In genomic region chr11:128125723-128126122, GRCh38 we compare ENCODE assay signal across 33 cellular contexts.
"Had no signal": no experiment of that assay in that cellular context is flagged by ENCODE, and none has a peak within 500 bp of the region (broad histone marks: within the 10 kb centered on the region; RNA-seq: fewer than 3 reads in every experiment).

No MANE protein-coding gene starts in this region.

- H3K27me3 Mint-ChIP-seq: activated B cell treated with CpG ODN at 0.5 μM for 24 hours; activated CD8-positive, alpha-beta T cell treated with anti-CD3 and anti-CD28 coated beads for 36 hours; activated naive CD4-positive, alpha-beta T cell treated with anti-CD3 and anti-CD28 coated beads, Interleukin-2, amount 50 U/mL, for 24 hours; activated naive CD8-positive, alpha-beta T cell treated with anti-CD3 and anti-CD28 coated beads for 36 hours; activated naive CD8-positive, alpha-beta T cell treated with anti-CD3 and anti-CD28 coated beads, Interleukin-2, amount 50 U/mL, for 24 hours; central memory CD8-positive, alpha-beta T cell; dendritic cell treated with granulocyte-macrophage colony-stimulating factor and Interleukin-4, amounts not matched to agents 40 ng/mL and 50 ng/mL, for 4 days; T-helper 17 cell had no signal

- H3K27ac Mint-ChIP-seq: activated B cell treated with CpG ODN at 0.5 μM for 24 hours; activated CD8-positive, alpha-beta T cell treated with anti-CD3 and anti-CD28 coated beads for 36 hours; activated naive CD4-positive, alpha-beta T cell treated with anti-CD3 and anti-CD28 coated beads for 36 hours; activated naive CD4-positive, alpha-beta T cell treated with anti-CD3 and anti-CD28 coated beads, Interleukin-2, amount 50 U/mL, for 24 hours; activated naive CD8-positive, alpha-beta T cell treated with anti-CD3 and anti-CD28 coated beads for 36 hours; activated naive CD8-positive, alpha-beta T cell treated with anti-CD3 and anti-CD28 coated beads, Interleukin-2, amount 50 U/mL, for 24 hours; activated T-helper 1 cell treated with anti-CD3 and anti-CD28 coated beads, Interleukin-12 subunit alpha, Interleukin-12 subunit beta, Interleukin-2, Interleukin-4 antibody, amounts not matched to agents 30 ng/mL and 10 ng/mL and 1 ng/mL, durations not matched to agents 14 hours and 24 hours and 36 hours; activated T-helper 2 cell treated with anti-CD3 and anti-CD28 coated beads, Interferon-gamma antibody, Interleukin-2, Interleukin-4, amounts not matched to agents 10 μg/mL and 5 μg/mL and 100 μg/mL, durations not matched to agents 14 hours and 24 hours and 36 hours; brain; dendritic cell treated with granulocyte-macrophage colony-stimulating factor and Interleukin-4, amounts not matched to agents 40 ng/mL and 50 ng/mL, for 4 days; endodermal cell; T-helper 17 cell; T-helper 2 cell treated with Interferon-gamma antibody and Interleukin-4, amounts not matched to agents 5 μg/mL and 100 μg/mL, for 36 hours had no signal

- H3K27me3 ChIP-seq: adrenal gland, ascending aorta, dorsolateral prefrontal cortex, gastrocnemius medialis had no signal

- H3K4me1 Mint-ChIP-seq: activated B cell treated with CpG ODN at 0.5 μM for 24 hours; activated naive CD4-positive, alpha-beta T cell treated with anti-CD3 and anti-CD28 coated beads, Interleukin-2, amount 50 U/mL, for 24 hours; activated naive CD8-positive, alpha-beta T cell treated with anti-CD3 and anti-CD28 coated beads for 36 hours; activated naive CD8-positive, alpha-beta T cell treated with anti-CD3 and anti-CD28 coated beads, Interleukin-2, amount 50 U/mL, for 24 hours; brain; central memory CD8-positive, alpha-beta T cell; endodermal cell had no signal

- H3K4me3 ChIP-seq: adrenal gland, ascending aorta, coronary artery, dorsolateral prefrontal cortex, gastrocnemius medialis had no signal

- H3K36me3 ChIP-seq: adrenal gland, ascending aorta, gastrocnemius medialis, WERI-Rb-1 had no signal

- H3K9me3 ChIP-seq: adrenal gland, ascending aorta, gastrocnemius medialis had no signal

- ATAC-seq: activated CD4-positive, CD25-positive, alpha-beta regulatory T cell treated with anti-CD3 and anti-CD28 coated beads, Interleukin-2, amount 50 U/mL, for 24 hours; activated CD8-positive, alpha-beta T cell treated with anti-CD3 and anti-CD28 coated beads for 36 hours; activated naive CD8-positive, alpha-beta T cell treated with anti-CD3 and anti-CD28 coated beads, Interleukin-2, amount 50 U/mL, for 24 hours; esophagus mucosa; gastrocnemius medialis; T-helper 17 cell had no signal

- H3K4me3 Mint-ChIP-seq: activated B cell treated with CpG ODN at 0.5 μM for 24 hours; activated CD8-positive, alpha-beta T cell treated with anti-CD3 and anti-CD28 coated beads for 36 hours; activated naive CD4-positive, alpha-beta T cell treated with anti-CD3 and anti-CD28 coated beads for 36 hours; activated naive CD4-positive, alpha-beta T cell treated with anti-CD3 and anti-CD28 coated beads, Interleukin-2, amount 50 U/mL, for 24 hours; activated naive CD8-positive, alpha-beta T cell treated with anti-CD3 and anti-CD28 coated beads for 36 hours; activated naive CD8-positive, alpha-beta T cell treated with anti-CD3 and anti-CD28 coated beads, Interleukin-2, amount 50 U/mL, for 24 hours; activated T-helper 1 cell treated with anti-CD3 and anti-CD28 coated beads, Interleukin-12 subunit alpha, Interleukin-12 subunit beta, Interleukin-2, Interleukin-4 antibody, amounts not matched to agents 30 ng/mL and 10 ng/mL and 1 ng/mL, durations not matched to agents 14 hours and 24 hours and 36 hours; brain; central memory CD8-positive, alpha-beta T cell; dendritic cell treated with granulocyte-macrophage colony-stimulating factor and Interleukin-4, amounts not matched to agents 40 ng/mL and 50 ng/mL, for 4 days; endodermal cell; T-helper 17 cell; T-helper 2 cell treated with Interferon-gamma antibody and Interleukin-4, amounts not matched to agents 5 μg/mL and 100 μg/mL, for 36 hours had no signal

- H3K4me1 ChIP-seq: adrenal gland, ascending aorta, gastrocnemius medialis had no signal

- H3K9me3 Mint-ChIP-seq: activated B cell treated with CpG ODN at 0.5 μM for 24 hours; activated CD8-positive, alpha-beta T cell treated with anti-CD3 and anti-CD28 coated beads for 36 hours; activated naive CD4-positive, alpha-beta T cell treated with anti-CD3 and anti-CD28 coated beads for 36 hours; activated naive CD4-positive, alpha-beta T cell treated with anti-CD3 and anti-CD28 coated beads, Interleukin-2, amount 50 U/mL, for 24 hours; activated naive CD8-positive, alpha-beta T cell treated with anti-CD3 and anti-CD28 coated beads for 36 hours; activated naive CD8-positive, alpha-beta T cell treated with anti-CD3 and anti-CD28 coated beads, Interleukin-2, amount 50 U/mL, for 24 hours; activated T-helper 1 cell treated with anti-CD3 and anti-CD28 coated beads, Interleukin-12 subunit alpha, Interleukin-12 subunit beta, Interleukin-2, Interleukin-4 antibody, amounts not matched to agents 30 ng/mL and 10 ng/mL and 1 ng/mL, durations not matched to agents 14 hours and 24 hours and 36 hours; activated T-helper 2 cell treated with anti-CD3 and anti-CD28 coated beads, Interferon-gamma antibody, Interleukin-2, Interleukin-4, amounts not matched to agents 10 μg/mL and 5 μg/mL and 100 μg/mL, durations not matched to agents 14 hours and 24 hours and 36 hours; central memory CD8-positive, alpha-beta T cell; dendritic cell treated with granulocyte-macrophage colony-stimulating factor and Interleukin-4, amounts not matched to agents 40 ng/mL and 50 ng/mL, for 4 days; T-helper 2 cell treated with Interferon-gamma antibody and Interleukin-4, amounts not matched to agents 5 μg/mL and 100 μg/mL, for 36 hours had no signal

- DNase-seq: activated B cell treated with CpG ODN at 0.5 μM for 24 hours; activated CD4-positive, alpha-beta T cell treated with anti-CD3 and anti-CD28 coated beads for 48 hours; activated CD4-positive, alpha-beta T cell treated with anti-CD3 and anti-CD28 coated beads, Interleukin-2, amount 50 U/mL, for 1 hour; activated CD4-positive, alpha-beta T cell treated with anti-CD3 and anti-CD28 coated beads, Interleukin-2, amount 50 U/mL, for 48 hours; activated CD8-positive, alpha-beta memory T cell treated with anti-CD3 and anti-CD28 coated beads for 24 hours; activated CD8-positive, alpha-beta T cell treated with anti-CD3 and anti-CD28 coated beads for 36 hours; activated effector memory CD4-positive, alpha-beta T cell treated with anti-CD3 and anti-CD28 coated beads, Interleukin-2, amount 50 U/mL, for 16 hours; activated naive CD4-positive, alpha-beta T cell treated with anti-CD3 and anti-CD28 coated beads for 36 hours; activated naive CD8-positive, alpha-beta T cell treated with anti-CD3 and anti-CD28 coated beads for 36 hours; activated naive CD8-positive, alpha-beta T cell treated with anti-CD3 and anti-CD28 coated beads, Interleukin-2, amount 50 U/mL, for 24 hours; activated T-cell treated with anti-CD3 and anti-CD28 coated beads, Interleukin-2, amount 50 U/mL, for 48 hours; adrenal gland; dorsolateral prefrontal cortex; effector memory CD4-positive, alpha-beta T cell; endodermal cell; foreskin fibroblast; gastrocnemius medialis; glutamatergic neuron; T-helper 1 cell; T-helper 17 cell; T1000; WERI-Rb-1 had no signal

- H3K36me3 Mint-ChIP-seq: activated naive CD4-positive, alpha-beta T cell treated with anti-CD3 and anti-CD28 coated beads, Interleukin-2, amount 50 U/mL, for 24 hours; activated naive CD8-positive, alpha-beta T cell treated with anti-CD3 and anti-CD28 coated beads for 36 hours; brain had no signal

- H3K27ac ChIP-seq: adrenal gland, ascending aorta, coronary artery, dorsolateral prefrontal cortex, gastrocnemius medialis, WERI-Rb-1 had no signal
